In genomic region chr19:45874620-45874966, GRCh38 we compare ENCODE assay signal across 17 cellular contexts. TPM values are rescaled to one million over a fixed set of nuclear protein-coding genes. Genes with fewer than 3 reads are reported as not detected.
DNase-seq lines count a peak whose midpoint lies in the region; ATAC-seq, FAIRE-seq and TF ChIP-seq lines count a peak whose summit lies in the region.
"Had no signal": no experiment of that assay in that cellular context is flagged by ENCODE, and none has a peak within 500 bp of the region (broad histone marks: within the 10 kb centered on the region; RNA-seq: fewer than 3 reads in every experiment).

No MANE protein-coding gene starts in this region.

- H2AFZ ChIP-seq in K562 (ENCODE audit: low read depth, low read length) = 0 out of 2 replicates have a peak overlapping the region, but pooled peaks have one; percentile 5

- H3K4me3 ChIP-seq in K562 (no peak overlapping the region), liver (ENCODE audit: low read depth in 1 of 3, low read length in 3 of 3) (no peak overlapping the region)
- H3K4me3 ChIP-seq: MG63 had no signal

- TF ChIP-seq POLR2A in K562 (conservative IDR thresholded peaks at IDR 0.05) = no peak

- no peaks in the 10 kb centered on the region for H3K9me1 ChIP-seq in K562 (ENCODE audit: control insufficient read depth, insufficient read depth, low read length)

- peak overlapping the region; percentile 1 to 39; a peak in 3 of 4 replicates for H3K9ac ChIP-seq in K562 (ENCODE audit: insufficient read depth in 1 of 2, low read depth in 2 of 2, low read length in 2 of 2)
- peak overlapping the region in 1 of 2 donors; percentile 80 for H3K9ac ChIP-seq in liver (ENCODE audit: low read depth in 1 of 2, low read length in 2 of 2)

- POLR2A ChIA-PET in K562 (lab: Yijun Ruan, JAX) = interaction anchor here (1.3 kb wide), 1 partner anchor 11 kb away, joined by 3 read pairs; the partner anchor contains the start of gene IRF2BP1

- intact Hi-C loops in K562 (cut with micrococcal nuclease) = no loop called here

- H3K27ac ChIP-seq in K562 (ENCODE audit: extremely low read depth, low read depth, low read length) (peak overlapping the region; percentile 72), liver (ENCODE audit: low read depth in 1 of 2, low read length in 2 of 2) (peak overlapping the region; percentile 89 to 94)

- no peaks in the 10 kb centered on the region for H4K20me1 ChIP-seq in K562 (replicated peaks; ENCODE audit: control insufficient read depth, insufficient read depth, low read length)

- H3K9me3 Mint-ChIP-seq in type B pancreatic cell = no peaks in the 10 kb centered on the region
- H3K9me3 Mint-ChIP-seq: CD4-positive, CD25-positive, alpha-beta regulatory T cell; H9 had no signal

- TF ChIP-seq CTCF in K562 (IDR thresholded peaks at IDR 0.05 in 2 of 3, conservative IDR thresholded peaks at IDR 0.05 in 1 of 3; ENCODE audit: insufficient read depth in 2 of 3, low read depth in 1 of 3, low read length in 3 of 3) = no peak
- no peak for TF ChIP-seq CTCF in liver (IDR thresholded peaks at IDR 0.05; ENCODE audit: low read depth, low read length, missing input control)
- TF ChIP-seq CTCF in type B pancreatic cell (conservative IDR thresholded peaks at IDR 0.05) = no peak
- TF ChIP-seq CTCF in GM13976 (IDR thresholded peaks at IDR 0.05; ENCODE audit: borderline replicate concordance, control extremely low read depth, extremely low read depth, insufficient read depth, missing control alignments) = no peak

- ATAC-seq in K562 = no peak
- ATAC-seq in GM18502 (IDR thresholded peaks at IDR 0.05; ENCODE audit: poor library complexity, unreplicated experiment) = no peak

- TF ChIP-seq RAD21 in K562 (CRISPR knock-in tag; conservative IDR thresholded peaks at IDR 0.05 in 1 of 2, IDR thresholded peaks at IDR 0.05 in 1 of 2) = no peak
- no peak for TF ChIP-seq RAD21 in liver (IDR thresholded peaks at IDR 0.05)

- no peak overlapping the region for H3K4me3 Mint-ChIP-seq in type B pancreatic cell

- CTCF ChIA-PET in K562 (lab: Yijun Ruan, JAX; ENCODE audit: low intra/inter-chr PET ratio) = no interaction called here

- H3K36me3 Mint-ChIP-seq in type B pancreatic cell = no peaks in the 10 kb centered on the region
- H3K36me3 Mint-ChIP-seq: CD4-positive, CD25-positive, alpha-beta regulatory T cell had no signal

- peaks cover 10% of the 10 kb centered on the region for H3K27me3 Mint-ChIP-seq in type B pancreatic cell

- 60% methylated on average over 7 of the region's 7 CpGs for WGBS in K562 (ENCODE audit: insufficient coverage, low coverage, missing lambda C conversion rate)
- WGBS in liver = 55% methylated on average over 7 of the region's 7 CpGs

- peaks cover 3% of the 10 kb centered on the region; the same call in 1 of the 3 replicates for H3K79me2 ChIP-seq in K562 (ENCODE audit: control insufficient read depth, insufficient read depth, low read length)

- TF ChIP-seq EP300 in K562 (IDR thresholded peaks at IDR 0.05; ENCODE audit: low read length) = no peak

- in situ Hi-C loops in K562 (cut with MboI) (no loop called here), GM13976 (cut with MboI; ENCODE audit: low sequenced_read_pairs, unreplicated experiment) (no loop called here)

- no TSS peak for BruUV-seq in K562 (replicated peaks; lab: Mats Ljungman, UMichigan)

- H3K4me2 ChIP-seq in K562 (ENCODE audit: insufficient read depth, low read length) = no peak overlapping the region

- no peaks in the 10 kb centered on the region for H3K9me3 ChIP-seq in K562 (replicated peaks; ENCODE audit: control insufficient read depth, insufficient read depth, low read depth, low read length)
- no peaks in the 10 kb centered on the region for H3K9me3 ChIP-seq in liver (ENCODE audit: control insufficient read depth in 4 of 4, low read length in 3 of 4)
- H3K9me3 ChIP-seq: MG63 had no signal

- peaks cover 9% of the 10 kb centered on the region for H3K36me3 ChIP-seq in K562 (ENCODE audit: control insufficient read depth, insufficient read depth, low read length)
- H3K36me3 ChIP-seq in liver (ENCODE audit: control insufficient read depth in 4 of 4, insufficient read depth in 3 of 4, low read depth in 1 of 4, low read length in 3 of 4) = peaks cover 0 to 4% (median 1%) of the 10 kb centered on the region in 4 donors
- H3K36me3 ChIP-seq: MG63 had no signal

- H3K4me1 ChIP-seq in K562 (replicated peaks in 1 of 2; ENCODE audit: control insufficient read depth in 2 of 2, insufficient read depth in 2 of 2, low read length in 2 of 2) (peaks cover 51 to 72% of the 10 kb centered on the region in 2 experiments), liver (ENCODE audit: control insufficient read depth in 4 of 4, insufficient read depth in 4 of 4, low read length in 3 of 4) (peaks cover 14 to 74% (median 40%) of the 10 kb centered on the region in 4 donors)

- H3K27me3 ChIP-seq in K562 (ENCODE audit: control insufficient read depth in 2 of 2, insufficient read depth in 2 of 2, low read length in 2 of 2) (no peaks in the 10 kb centered on the region), liver (ENCODE audit: control insufficient read depth in 4 of 4, insufficient read depth in 4 of 4, low read length in 3 of 4) (no peaks in the 10 kb centered on the region)

- DNase-seq in K562 (ENCODE audit: extremely low read depth in 1 of 4, low spot score in 3 of 4) = no peak
- no peak for DNase-seq in type B pancreatic cell (ENCODE audit: extremely low spot score, unreplicated experiment)
- DNase-seq in GM13976 (ENCODE audit: low spot score) = no peak
- DNase-seq: ACHN; AML-193; CD4-positive, CD25-positive, alpha-beta regulatory T cell; H9; Karpas-422; MG63; NCI-H1092 treated with DMSO at 0.1 percent for 48 hours; NCI-H2227 treated with DMSO at 0.1 percent for 48 hours; NCI-H526; SHP77 treated with DMSO at 0.1 percent for 48 hours had no signal

- peak; percentile 26 for FAIRE-seq in K562 (lab: Jason Lieb, UNC)

- H3K27ac Mint-ChIP-seq in type B pancreatic cell = peak overlapping the region; percentile 13
- H3K27ac Mint-ChIP-seq: CD4-positive, CD25-positive, alpha-beta regulatory T cell had no signal

- peaks cover 25% of the 10 kb centered on the region for H3K4me1 Mint-ChIP-seq in type B pancreatic cell (ENCODE audit: unreplicated experiment)

RNA-seq across cellular contexts. Expression of gene FOXA3, which starts 10.5 kb away (rescaled TPM):
- total RNA-seq in K562 (2011; cell fraction: chromatin; rRNA removed; ENCODE audit: low replicate concordance) = 4.9 and 12.6 TPM in 2 replicates
- 8.7 and 8.8 TPM in 2 replicates for total RNA-seq in K562 (2011; cell fraction: nucleolus; rRNA removed)
- 7.4 and 7.8 TPM in 2 replicates for total RNA-seq in K562 (2011; cell fraction: nucleoplasm; rRNA removed)
- total RNA-seq in K562 (2014; rRNA removed) = 5.5 and 8.9 TPM in 2 replicates
- 3.3 and 3.5 TPM in 2 replicates for total RNA-seq in K562 (2014; rRNA removed; fragmentation: Illumina TruSeq; extraction: Trizol)
- 3.2 and 3.5 TPM in 2 replicates for total RNA-seq in K562 (2015; rRNA removed; fragmentation: Illumina TruSeq; extraction: Trizol)
- total RNA-seq in K562 (2021) = 8.1 and 8.6 TPM in 2 replicates
- 10.7 and 15.5 TPM in 2 replicates for polyA plus RNA-seq in K562 (2011; rRNA removed)
- 19.1 and 21.5 TPM in 2 replicates for polyA plus RNA-seq in K562 (2011; cell fraction: cytosol; rRNA removed)
- 8.5 and 9.2 TPM in 2 replicates for polyA plus RNA-seq in K562 (2011; cell fraction: nucleus; rRNA removed)
- 5.3 and 6.6 TPM in 2 replicates for polyA plus RNA-seq in K562 (2012)
- 4.7 and 6.1 TPM in 2 replicates for polyA plus RNA-seq in K562 (2014; fragmentation: Illumina TruSeq; extraction: Trizol)
- 1 to 10 TPM; 1.3 to 1.5 TPM for polyA plus RNA-seq in K562 (2014; fragmentation: Nextera tagmentation; extraction: Ambion mirVana)
- polyA plus RNA-seq in K562 (2014; rRNA removed) = 5.0 and 6.7 TPM in 2 replicates
- polyA minus RNA-seq in K562 (2011; rRNA and poly(A)+ RNA removed) = 10.7 and 18.1 TPM in 2 replicates
- 4.2 and 7.2 TPM in 2 replicates for polyA minus RNA-seq in K562 (2011; cell fraction: cytosol; rRNA and poly(A)+ RNA removed)
- polyA minus RNA-seq in K562 (2011; cell fraction: nucleus; rRNA and poly(A)+ RNA removed) = 3.0 and 3.4 TPM in 2 replicates
- total RNA-seq in liver = 10 to 100 TPM; 12.3 to 30.8 TPM
- 10 to 100 TPM; 11.5 to 37.1 TPM for polyA plus RNA-seq in liver
- total RNA-seq in type B pancreatic cell (ENCODE audit: low replicate concordance) = 3.3 and 5.0 TPM in 2 replicates
- total RNA-seq: CD4-positive, CD25-positive, alpha-beta regulatory T cell; OCI-LY7; RPMI7951 had no signal
- polyA plus RNA-seq: CD4-positive, CD25-positive, alpha-beta regulatory T cell had no signal

RNA-seq across cellular contexts. Expression of gene IRF2BP1, which starts 11.3 kb away (rescaled TPM):
- total RNA-seq in K562 (2011; cell fraction: chromatin; rRNA removed; ENCODE audit: low replicate concordance) = 2.2 and 10.2 TPM in 2 replicates
- 19.5 and 20.3 TPM in 2 replicates for total RNA-seq in K562 (2011; cell fraction: nucleolus; rRNA removed)
- 5.5 and 7.2 TPM in 2 replicates for total RNA-seq in K562 (2011; cell fraction: nucleoplasm; rRNA removed)
- 32.2 and 38.8 TPM in 2 replicates for total RNA-seq in K562 (2014; rRNA removed)
- total RNA-seq in K562 (2014; rRNA removed; fragmentation: Illumina TruSeq; extraction: Trizol) = 2.6 and 2.8 TPM in 2 replicates
- 8.4 and 9.5 TPM in 2 replicates for total RNA-seq in K562 (2015; rRNA removed; fragmentation: Illumina TruSeq; extraction: Trizol)
- 35.0 and 35.9 TPM in 2 replicates for total RNA-seq in K562 (2021)
- polyA plus RNA-seq in K562 (2011; rRNA removed) = 3.2 and 5.0 TPM in 2 replicates
- 4.7 and 20.7 TPM in 2 replicates for polyA plus RNA-seq in K562 (2011; cell fraction: cytosol; rRNA removed)
- polyA plus RNA-seq in K562 (2011; cell fraction: nucleus; rRNA removed) = 5.6 and 10.1 TPM in 2 replicates
- polyA plus RNA-seq in K562 (2012) = 14.9 and 16.5 TPM in 2 replicates
- 3.5 and 8.6 TPM in 2 replicates for polyA plus RNA-seq in K562 (2014; fragmentation: Illumina TruSeq; extraction: Trizol)
- polyA plus RNA-seq in K562 (2014; fragmentation: Nextera tagmentation; extraction: Ambion mirVana) = under 1 TPM; 0.61 to 0.62 TPM
- 14.3 and 18.8 TPM in 2 replicates for polyA plus RNA-seq in K562 (2014; rRNA removed)
- 2.2 and 3.4 TPM in 2 replicates for polyA minus RNA-seq in K562 (2011; rRNA and poly(A)+ RNA removed)
- polyA minus RNA-seq in K562 (2011; cell fraction: cytosol; rRNA and poly(A)+ RNA removed) = 12.9 and 19.5 TPM in 2 replicates
- 12.3 and 15.7 TPM in 2 replicates for polyA minus RNA-seq in K562 (2011; cell fraction: nucleus; rRNA and poly(A)+ RNA removed)
- 10 to 100 TPM; 16.5 to 16.8 TPM for total RNA-seq in liver
- 10 to 100 TPM in 1 of 2 donors, 1 to 10 TPM in 1; 4.9 to 16.3 TPM for polyA plus RNA-seq in liver
- 25.5 and 32.2 TPM in 2 replicates for total RNA-seq in type B pancreatic cell (ENCODE audit: low replicate concordance)

RNA-seq across cellular contexts. Expression of gene SYMPK, which starts 11.6 kb away (rescaled TPM):
- 281 and 416 TPM in 2 replicates for total RNA-seq in K562 (2011; cell fraction: chromatin; rRNA removed; ENCODE audit: low replicate concordance)
- total RNA-seq in K562 (2011; cell fraction: nucleolus; rRNA removed) = 171 and 172 TPM in 2 replicates
- 158 and 183 TPM in 2 replicates for total RNA-seq in K562 (2011; cell fraction: nucleoplasm; rRNA removed)
- 58.4 and 60.4 TPM in 2 replicates for total RNA-seq in K562 (2014; rRNA removed)
- 26.4 and 31.4 TPM in 2 replicates for total RNA-seq in K562 (2014; rRNA removed; fragmentation: Illumina TruSeq; extraction: Trizol)
- total RNA-seq in K562 (2015; rRNA removed; fragmentation: Illumina TruSeq; extraction: Trizol) = 38.7 and 40.9 TPM in 2 replicates
- 86.9 and 95.5 TPM in 2 replicates for total RNA-seq in K562 (2021)
- 80.3 and 101 TPM in 2 replicates for polyA plus RNA-seq in K562 (2011; rRNA removed)
- 76.7 and 115 TPM in 2 replicates for polyA plus RNA-seq in K562 (2011; cell fraction: cytosol; rRNA removed)
- 192 and 225 TPM in 2 replicates for polyA plus RNA-seq in K562 (2011; cell fraction: nucleus; rRNA removed)
- polyA plus RNA-seq in K562 (2012) = 73.1 and 85.2 TPM in 2 replicates
- polyA plus RNA-seq in K562 (2014; fragmentation: Illumina TruSeq; extraction: Trizol) = 79.4 and 82.9 TPM in 2 replicates
- polyA plus RNA-seq in K562 (2014; fragmentation: Nextera tagmentation; extraction: Ambion mirVana) = under 1 TPM; 0.73 to 0.85 TPM
- 63.1 and 66.5 TPM in 2 replicates for polyA plus RNA-seq in K562 (2014; rRNA removed)
- polyA minus RNA-seq in K562 (2011; rRNA and poly(A)+ RNA removed) = 96.1 and 136 TPM in 2 replicates
- polyA minus RNA-seq in K562 (2011; cell fraction: cytosol; rRNA and poly(A)+ RNA removed) = 80.5 and 91.6 TPM in 2 replicates
- polyA minus RNA-seq in K562 (2011; cell fraction: nucleus; rRNA and poly(A)+ RNA removed) = 37.0 and 46.3 TPM in 2 replicates
- total RNA-seq in liver = 10 to 100 TPM; 22.2 to 26.1 TPM
- polyA plus RNA-seq in liver = 10 to 100 TPM in 1 of 2 donors, 1 to 10 TPM in 1; 5.5 to 26.0 TPM
- 66.7 and 93.0 TPM in 2 replicates for total RNA-seq in type B pancreatic cell (ENCODE audit: low replicate concordance)

RNA-seq across cellular contexts. Expression of gene MYPOP, which starts 27.8 kb away (rescaled TPM):
- total RNA-seq in K562 (2011; cell fraction: chromatin; rRNA removed; ENCODE audit: low replicate concordance) = 2.2 and 5.3 TPM in 2 replicates
- total RNA-seq in K562 (2011; cell fraction: nucleolus; rRNA removed) = 3.0 and 3.4 TPM in 2 replicates
- 3.4 and 4.7 TPM in 2 replicates for total RNA-seq in K562 (2011; cell fraction: nucleoplasm; rRNA removed)
- total RNA-seq in K562 (2014; rRNA removed) (2.6 and 2.8 TPM in 2 replicates), K562 (2014; rRNA removed; fragmentation: Illumina TruSeq; extraction: Trizol) (0.61 and 0.80 TPM in 2 replicates), K562 (2015; rRNA removed; fragmentation: Illumina TruSeq; extraction: Trizol) (1.0 and 1.6 TPM in 2 replicates), K562 (2021) (7.4 and 7.6 TPM in 2 replicates), liver (1 to 10 TPM in 1 of 2 donors, under 1 TPM in 1; 0.70 to 1.8 TPM), type B pancreatic cell (ENCODE audit: low replicate concordance) (8.0 and 8.5 TPM in 2 replicates)
- polyA plus RNA-seq in K562 (2011; rRNA removed) (0.72 and 1.3 TPM in 2 replicates), K562 (2014; fragmentation: Illumina TruSeq; extraction: Trizol) (1.7 and 1.9 TPM in 2 replicates), K562 (2014; fragmentation: Nextera tagmentation; extraction: Ambion mirVana) (under 1 TPM; 0.32 to 0.34 TPM), K562 (2014; rRNA removed) (2.4 and 4.9 TPM in 2 replicates), liver (1 to 10 TPM in 1 of 2 donors, under 1 TPM in 1; 0.90 to 3.0 TPM)
- polyA plus RNA-seq in K562 (2011; cell fraction: cytosol; rRNA removed) = 1.5 and 2.2 TPM in 2 replicates
- 2.9 and 5.2 TPM in 2 replicates for polyA plus RNA-seq in K562 (2011; cell fraction: nucleus; rRNA removed)
- 3.1 and 4.0 TPM in 2 replicates for polyA plus RNA-seq in K562 (2012)
- polyA minus RNA-seq in K562 (2011; rRNA and poly(A)+ RNA removed) = 0.28 and 0.33 TPM in 2 replicates
- polyA minus RNA-seq in K562 (2011; cell fraction: cytosol; rRNA and poly(A)+ RNA removed) = 1.9 and 2.3 TPM in 2 replicates
- polyA minus RNA-seq in K562 (2011; cell fraction: nucleus; rRNA and poly(A)+ RNA removed) = 0.94 and 1.3 TPM in 2 replicates

RNA-seq across cellular contexts. Expression of gene NANOS2, which starts 40.0 kb away (rescaled TPM):
- not detected in 2 replicates for total RNA-seq in K562 (2011; cell fraction: chromatin; rRNA removed; ENCODE audit: low replicate concordance)
- total RNA-seq in K562 (2011; cell fraction: nucleolus; rRNA removed) = not detected in 2 replicates
- total RNA-seq in K562 (2011; cell fraction: nucleoplasm; rRNA removed) = not detected in 2 replicates
- total RNA-seq in K562 (2014; rRNA removed) (0.08 TPM in 1 of 2 replicates, not detected in the other), K562 (2014; rRNA removed; fragmentation: Illumina TruSeq; extraction: Trizol) (not detected in 2 replicates), K562 (2015; rRNA removed; fragmentation: Illumina TruSeq; extraction: Trizol) (not detected in 2 replicates), K562 (2021) (not detected in 2 replicates), liver (not detected), type B pancreatic cell (ENCODE audit: low replicate concordance) (not detected in 2 replicates)
- polyA plus RNA-seq in K562 (2011; rRNA removed) (not detected in 2 replicates), K562 (2014; fragmentation: Illumina TruSeq; extraction: Trizol) (not detected in 2 replicates), K562 (2014; fragmentation: Nextera tagmentation; extraction: Ambion mirVana) (not detected), K562 (2014; rRNA removed) (not detected in 2 replicates), liver (not detected)
- polyA plus RNA-seq in K562 (2011; cell fraction: cytosol; rRNA removed) = not detected in 2 replicates
- polyA plus RNA-seq in K562 (2011; cell fraction: nucleus; rRNA removed) = not detected in 2 replicates
- polyA plus RNA-seq in K562 (2012) = not detected in 2 replicates
- polyA minus RNA-seq in K562 (2011; rRNA and poly(A)+ RNA removed) = not detected in 2 replicates
- polyA minus RNA-seq in K562 (2011; cell fraction: cytosol; rRNA and poly(A)+ RNA removed) = not detected in 2 replicates
- not detected in 2 replicates for polyA minus RNA-seq in K562 (2011; cell fraction: nucleus; rRNA and poly(A)+ RNA removed)
- total RNA-seq: CD4-positive, CD25-positive, alpha-beta regulatory T cell; H9; OCI-LY7; RPMI7951 had no signal
- polyA plus RNA-seq: CD4-positive, CD25-positive, alpha-beta regulatory T cell had no signal
